In the genomic region with DNA sequence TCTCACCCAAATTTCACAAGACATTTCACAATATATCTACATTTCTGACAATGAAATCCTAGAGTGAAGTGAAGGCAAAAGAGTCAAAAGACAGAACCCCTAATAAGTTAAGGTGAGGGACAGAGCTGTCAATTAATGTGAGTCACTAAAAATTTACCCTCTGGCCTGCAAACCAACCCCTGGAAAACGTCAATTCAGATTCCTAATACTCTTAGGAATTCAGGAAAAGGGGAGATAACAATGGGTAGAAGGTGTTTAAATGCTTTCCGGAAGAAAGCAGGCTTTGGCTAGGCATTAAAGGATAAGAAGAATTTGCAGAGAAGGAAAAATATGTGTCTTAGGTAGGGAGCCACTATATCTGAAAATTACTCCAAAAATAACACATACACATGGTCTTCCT, we compare ENCODE assay signal across 22 cellular contexts.
"Had no signal": no experiment of that assay in that cellular context is flagged by ENCODE, and none has a peak within 500 bp of the region (broad histone marks: within the 10 kb centered on the region; RNA-seq: fewer than 3 reads in every experiment).

No MANE protein-coding gene starts in this region.

- H3K27ac ChIP-seq: breast epithelium, gastrocnemius medialis, heart left ventricle, left lung, right atrium auricular region, tibial nerve had no signal

- ATAC-seq: activated naive CD8-positive, alpha-beta T cell treated with anti-CD3 and anti-CD28 coated beads, Interleukin-2, amount 50 U/mL, for 24 hours; activated T-helper 17 cell treated with anti-CD3 and anti-CD28 coated beads, Interleukin-2, amount 50 U/mL, for 72 hours; gastrocnemius medialis; heart left ventricle; left lung; naive thymus-derived CD8-positive, alpha-beta T cell had no signal

- H3K36me3 Mint-ChIP-seq: naive thymus-derived CD8-positive, alpha-beta T cell had no signal

- H3K9me3 ChIP-seq: breast epithelium, gastrocnemius medialis, heart left ventricle, left lung, right atrium auricular region, tibial nerve had no signal

- DNase-seq: activated CD4-positive, alpha-beta T cell treated with anti-CD3 and anti-CD28 coated beads, Interleukin-2, amount 50 U/mL, for 4 hours; activated CD4-positive, CD25-positive, alpha-beta regulatory T cell treated with anti-CD3 and anti-CD28 coated beads, Interleukin-2, amount 50 U/mL, for 72 hours; activated naive CD4-positive, alpha-beta T cell treated with anti-CD3 and anti-CD28 coated beads for 36 hours; activated naive CD8-positive, alpha-beta T cell treated with anti-CD3 and anti-CD28 coated beads, Interleukin-2, amount 50 U/mL, for 24 hours; aorta; effector memory CD4-positive, alpha-beta T cell; gastrocnemius medialis; heart left ventricle; left lung; naive thymus-derived CD8-positive, alpha-beta T cell; nucleus accumbens; stimulated activated CD4-positive, alpha-beta T cell treated with anti-CD3 and anti-CD28 coated beads, Interleukin-15, amount 100 ng/mL, for 24 hours; stimulated activated CD4-positive, alpha-beta T cell treated with anti-CD3 and anti-CD28 coated beads, Interleukin-4, amount 100 ng/mL, for 24 hours; stimulated activated CD8-positive, alpha-beta memory T cell treated with anti-CD3 and anti-CD28 coated beads, Interleukin-4, amount 100 ng/mL, for 48 hours; stimulated activated naive CD4-positive, alpha-beta T cell treated with Interleukin-2 at 50 U/mL for 16 hours; substantia nigra; T1000 had no signal

- H3K27me3 Mint-ChIP-seq: activated T-helper 17 cell treated with anti-CD3 and anti-CD28 coated beads, Interleukin-2, amount 50 U/mL, for 72 hours; dendritic cell treated with granulocyte-macrophage colony-stimulating factor and Interleukin-4, amounts not matched to agents 40 ng/mL and 50 ng/mL, for 4 days had no signal

- H3K36me3 ChIP-seq: breast epithelium, gastrocnemius medialis, heart left ventricle, left lung, right atrium auricular region, tibial nerve had no signal

- H3K27me3 ChIP-seq: breast epithelium, gastrocnemius medialis, heart left ventricle, left lung, right atrium auricular region, tibial nerve had no signal

- H3K27ac Mint-ChIP-seq: activated naive CD4-positive, alpha-beta T cell treated with anti-CD3 and anti-CD28 coated beads for 36 hours; activated naive CD8-positive, alpha-beta T cell treated with anti-CD3 and anti-CD28 coated beads, Interleukin-2, amount 50 U/mL, for 24 hours; activated T-helper 17 cell treated with anti-CD3 and anti-CD28 coated beads, Interleukin-2, amount 50 U/mL, for 72 hours; dendritic cell treated with granulocyte-macrophage colony-stimulating factor and Interleukin-4, amounts not matched to agents 40 ng/mL and 50 ng/mL, for 4 days; naive thymus-derived CD8-positive, alpha-beta T cell had no signal

- H3K9me3 Mint-ChIP-seq: activated naive CD8-positive, alpha-beta T cell treated with anti-CD3 and anti-CD28 coated beads, Interleukin-2, amount 50 U/mL, for 24 hours had no signal

- H3K4me1 ChIP-seq: breast epithelium, gastrocnemius medialis, heart left ventricle, left lung, right atrium auricular region, tibial nerve had no signal

- H3K4me3 ChIP-seq: breast epithelium, gastrocnemius medialis, heart left ventricle, left lung, right atrium auricular region, tibial nerve had no signal

- H3K4me3 Mint-ChIP-seq: activated naive CD4-positive, alpha-beta T cell treated with anti-CD3 and anti-CD28 coated beads for 36 hours; activated naive CD8-positive, alpha-beta T cell treated with anti-CD3 and anti-CD28 coated beads, Interleukin-2, amount 50 U/mL, for 24 hours; activated T-helper 17 cell treated with anti-CD3 and anti-CD28 coated beads, Interleukin-2, amount 50 U/mL, for 72 hours; dendritic cell treated with granulocyte-macrophage colony-stimulating factor and Interleukin-4, amounts not matched to agents 40 ng/mL and 50 ng/mL, for 4 days; naive thymus-derived CD8-positive, alpha-beta T cell had no signal

- H3K4me1 Mint-ChIP-seq: activated naive CD8-positive, alpha-beta T cell treated with anti-CD3 and anti-CD28 coated beads, Interleukin-2, amount 50 U/mL, for 24 hours; activated T-helper 17 cell treated with anti-CD3 and anti-CD28 coated beads, Interleukin-2, amount 50 U/mL, for 72 hours; naive thymus-derived CD8-positive, alpha-beta T cell had no signal
